Comparison of ENCODE assay signal across 1 cellular context in the genomic region with DNA sequence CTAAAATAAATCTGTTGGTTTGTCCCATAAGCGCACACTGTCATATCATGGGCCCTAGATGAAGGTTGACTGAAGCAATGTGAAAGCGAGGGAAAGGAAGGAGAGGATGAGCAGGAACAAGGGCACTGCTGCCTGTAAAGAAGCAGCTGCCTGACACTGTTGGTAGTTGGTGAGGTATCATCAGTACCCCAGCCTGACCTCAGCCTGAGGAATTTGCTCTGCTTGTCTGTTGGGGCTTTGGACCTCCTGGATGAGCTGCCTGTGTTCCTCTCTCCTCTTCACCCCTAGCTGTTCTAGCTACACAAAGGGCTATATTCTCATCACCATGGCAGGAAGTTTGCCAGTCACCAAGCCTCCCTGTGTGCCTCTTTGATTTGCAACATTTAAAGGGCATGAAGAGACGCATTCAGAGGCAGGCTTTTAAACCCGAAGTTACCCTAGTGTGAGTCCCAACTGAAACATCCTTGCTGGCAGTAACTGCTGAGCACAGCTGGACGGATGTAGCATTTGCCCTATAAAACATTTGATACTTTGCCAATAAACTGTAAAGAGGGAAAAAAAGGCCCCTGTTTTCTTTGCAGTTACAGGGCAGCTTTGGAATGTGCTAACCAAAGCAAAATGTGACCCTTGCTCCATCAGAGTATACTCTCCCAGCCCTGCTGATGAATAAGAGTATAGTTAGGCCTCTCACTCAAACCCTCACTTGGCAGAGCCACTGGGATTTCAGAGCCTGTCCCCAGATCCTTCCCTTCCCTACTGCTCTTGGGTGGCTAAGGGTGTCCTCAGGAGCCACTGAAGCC.
TF ChIP-seq lines count a peak whose summit lies in the region.

No MANE protein-coding gene starts in this region.

TF ChIP-seq in HepG2, 621 proteins besides CTCF, POLR2A, EP300 and RAD21 (continued from another document and continues in another):
- TF ChIP-seq POLR2G (IDR thresholded peaks at IDR 0.05; ENCODE audit: low read depth, low read length) (peak; percentile 49; the same call in 1 of the 2 replicates), HDAC2 (CRISPR knock-in tag; IDR thresholded peaks at IDR 0.05) (peak; percentile 33; the same call in 1 of the 2 replicates), HMG20A (CRISPR knock-in tag; IDR thresholded peaks at IDR 0.05; ENCODE audit: borderline replicate concordance) (0 out of 2 replicates have a peak, but pooled peaks have one; percentile 23), KDM6A (CRISPR knock-in tag; IDR thresholded peaks at IDR 0.05; ENCODE audit: low read depth) (peak; percentile 62), ZNF17 (CRISPR knock-in tag; IDR thresholded peaks at IDR 0.05) (no peak), DMAP1 (CRISPR knock-in tag; IDR thresholded peaks at IDR 0.05) (0 out of 2 replicates have a peak, but pooled peaks have one; percentile 25), ZNF430 (CRISPR knock-in tag; IDR thresholded peaks at IDR 0.05) (peak; percentile 25; the same call in 1 of the 2 replicates), ZNF788 (CRISPR knock-in tag; IDR thresholded peaks at IDR 0.05; ENCODE audit: borderline replicate concordance) (peak; percentile 39; the same call in 1 of the 2 replicates), ZFP36L1 (CRISPR knock-in tag; IDR thresholded peaks at IDR 0.05) (no peak), ZFX (CRISPR knock-in tag; IDR thresholded peaks at IDR 0.05; ENCODE audit: low read depth) (peak; percentile 54; the same call in 1 of the 2 replicates), SOX5 (CRISPR knock-in tag; IDR thresholded peaks at IDR 0.05; ENCODE audit: borderline replicate concordance) (0 out of 2 replicates have a peak, but pooled peaks have one; percentile 18), HNF4G (IDR thresholded peaks at IDR 0.05; ENCODE audit: borderline replicate concordance, low read depth, low read length) (peak; percentile 78; the same call in 1 of the 2 replicates), HNF4G (CRISPR knock-in tag; IDR thresholded peaks at IDR 0.05; ENCODE audit: borderline replicate concordance, low read depth) (0 out of 2 replicates have a peak, but pooled peaks have one; percentile 35), PHF5A (CRISPR knock-in tag; IDR thresholded peaks at IDR 0.05; ENCODE audit: low read depth, unreplicated experiment) (no peak), ZNF549 (CRISPR knock-in tag; IDR thresholded peaks at IDR 0.05) (peak; percentile 95; the same call in 1 of the 2 replicates), ZFY (CRISPR knock-in tag; IDR thresholded peaks at IDR 0.05) (peak; percentile 44), GFI1 (CRISPR knock-in tag; IDR thresholded peaks at IDR 0.05; ENCODE audit: borderline replicate concordance) (no peak), XRCC5 (optimal IDR thresholded peaks at IDR 0.05; ENCODE audit: low read length) (peak; percentile 15), TCF7L2 (IDR thresholded peaks at IDR 0.05; ENCODE audit: low read depth, low read length) (no peak), RXRB (CRISPR knock-in tag; IDR thresholded peaks at IDR 0.05; ENCODE audit: borderline replicate concordance) (peak; percentile 69; the same call in 1 of the 2 replicates), NCOA2 (CRISPR knock-in tag; IDR thresholded peaks at IDR 0.05) (peak; percentile 23; the same call in 1 of the 2 replicates), NONO (IDR thresholded peaks at IDR 0.05) (no peak), NONO (CRISPR knock-in tag; conservative IDR thresholded peaks at IDR 0.05) (no peak), TOE1 (CRISPR knock-in tag; IDR thresholded peaks at IDR 0.05) (no peak), GPN1 (CRISPR knock-in tag; IDR thresholded peaks at IDR 0.05; ENCODE audit: borderline replicate concordance) (no peak), ZNF605 (CRISPR knock-in tag; IDR thresholded peaks at IDR 0.05) (0 out of 2 replicates have a peak, but pooled peaks have one; percentile 37), ZBTB8A (CRISPR knock-in tag; IDR thresholded peaks at IDR 0.05; ENCODE audit: borderline replicate concordance, low read depth) (no peak), RBFOX2 (IDR thresholded peaks at IDR 0.05; ENCODE audit: low read depth, low read length) (0 out of 2 replicates have a peak, but pooled peaks have one; percentile 30)
- TF ChIP-seq, protein P1, sequence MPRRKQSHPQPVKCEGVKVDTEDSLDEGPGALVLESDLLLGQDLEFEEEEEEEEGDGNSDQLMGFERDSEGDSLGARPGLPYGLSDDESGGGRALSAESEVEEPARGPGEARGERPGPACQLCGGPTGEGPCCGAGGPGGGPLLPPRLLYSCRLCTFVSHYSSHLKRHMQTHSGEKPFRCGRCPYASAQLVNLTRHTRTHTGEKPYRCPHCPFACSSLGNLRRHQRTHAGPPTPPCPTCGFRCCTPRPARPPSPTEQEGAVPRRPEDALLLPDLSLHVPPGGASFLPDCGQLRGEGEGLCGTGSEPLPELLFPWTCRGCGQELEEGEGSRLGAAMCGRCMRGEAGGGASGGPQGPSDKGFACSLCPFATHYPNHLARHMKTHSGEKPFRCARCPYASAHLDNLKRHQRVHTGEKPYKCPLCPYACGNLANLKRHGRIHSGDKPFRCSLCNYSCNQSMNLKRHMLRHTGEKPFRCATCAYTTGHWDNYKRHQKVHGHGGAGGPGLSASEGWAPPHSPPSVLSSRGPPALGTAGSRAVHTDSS (CRISPR knock-in tag; conservative IDR thresholded peaks at IDR 0.05), result no peak
- TF ChIP-seq, protein P2, sequence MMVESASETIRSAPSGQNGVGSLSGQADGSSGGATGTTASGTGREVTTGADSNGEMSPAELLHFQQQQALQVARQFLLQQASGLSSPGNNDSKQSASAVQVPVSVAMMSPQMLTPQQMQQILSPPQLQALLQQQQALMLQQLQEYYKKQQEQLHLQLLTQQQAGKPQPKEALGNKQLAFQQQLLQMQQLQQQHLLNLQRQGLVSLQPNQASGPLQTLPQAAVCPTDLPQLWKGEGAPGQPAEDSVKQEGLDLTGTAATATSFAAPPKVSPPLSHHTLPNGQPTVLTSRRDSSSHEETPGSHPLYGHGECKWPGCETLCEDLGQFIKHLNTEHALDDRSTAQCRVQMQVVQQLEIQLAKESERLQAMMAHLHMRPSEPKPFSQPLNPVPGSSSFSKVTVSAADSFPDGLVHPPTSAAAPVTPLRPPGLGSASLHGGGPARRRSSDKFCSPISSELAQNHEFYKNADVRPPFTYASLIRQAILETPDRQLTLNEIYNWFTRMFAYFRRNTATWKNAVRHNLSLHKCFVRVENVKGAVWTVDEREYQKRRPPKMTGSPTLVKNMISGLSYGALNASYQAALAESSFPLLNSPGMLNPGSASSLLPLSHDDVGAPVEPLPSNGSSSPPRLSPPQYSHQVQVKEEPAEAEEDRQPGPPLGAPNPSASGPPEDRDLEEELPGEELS (CRISPR knock-in tag; IDR thresholded peaks at IDR 0.05), result peak; percentile 50
- TF ChIP-seq, protein P3, sequence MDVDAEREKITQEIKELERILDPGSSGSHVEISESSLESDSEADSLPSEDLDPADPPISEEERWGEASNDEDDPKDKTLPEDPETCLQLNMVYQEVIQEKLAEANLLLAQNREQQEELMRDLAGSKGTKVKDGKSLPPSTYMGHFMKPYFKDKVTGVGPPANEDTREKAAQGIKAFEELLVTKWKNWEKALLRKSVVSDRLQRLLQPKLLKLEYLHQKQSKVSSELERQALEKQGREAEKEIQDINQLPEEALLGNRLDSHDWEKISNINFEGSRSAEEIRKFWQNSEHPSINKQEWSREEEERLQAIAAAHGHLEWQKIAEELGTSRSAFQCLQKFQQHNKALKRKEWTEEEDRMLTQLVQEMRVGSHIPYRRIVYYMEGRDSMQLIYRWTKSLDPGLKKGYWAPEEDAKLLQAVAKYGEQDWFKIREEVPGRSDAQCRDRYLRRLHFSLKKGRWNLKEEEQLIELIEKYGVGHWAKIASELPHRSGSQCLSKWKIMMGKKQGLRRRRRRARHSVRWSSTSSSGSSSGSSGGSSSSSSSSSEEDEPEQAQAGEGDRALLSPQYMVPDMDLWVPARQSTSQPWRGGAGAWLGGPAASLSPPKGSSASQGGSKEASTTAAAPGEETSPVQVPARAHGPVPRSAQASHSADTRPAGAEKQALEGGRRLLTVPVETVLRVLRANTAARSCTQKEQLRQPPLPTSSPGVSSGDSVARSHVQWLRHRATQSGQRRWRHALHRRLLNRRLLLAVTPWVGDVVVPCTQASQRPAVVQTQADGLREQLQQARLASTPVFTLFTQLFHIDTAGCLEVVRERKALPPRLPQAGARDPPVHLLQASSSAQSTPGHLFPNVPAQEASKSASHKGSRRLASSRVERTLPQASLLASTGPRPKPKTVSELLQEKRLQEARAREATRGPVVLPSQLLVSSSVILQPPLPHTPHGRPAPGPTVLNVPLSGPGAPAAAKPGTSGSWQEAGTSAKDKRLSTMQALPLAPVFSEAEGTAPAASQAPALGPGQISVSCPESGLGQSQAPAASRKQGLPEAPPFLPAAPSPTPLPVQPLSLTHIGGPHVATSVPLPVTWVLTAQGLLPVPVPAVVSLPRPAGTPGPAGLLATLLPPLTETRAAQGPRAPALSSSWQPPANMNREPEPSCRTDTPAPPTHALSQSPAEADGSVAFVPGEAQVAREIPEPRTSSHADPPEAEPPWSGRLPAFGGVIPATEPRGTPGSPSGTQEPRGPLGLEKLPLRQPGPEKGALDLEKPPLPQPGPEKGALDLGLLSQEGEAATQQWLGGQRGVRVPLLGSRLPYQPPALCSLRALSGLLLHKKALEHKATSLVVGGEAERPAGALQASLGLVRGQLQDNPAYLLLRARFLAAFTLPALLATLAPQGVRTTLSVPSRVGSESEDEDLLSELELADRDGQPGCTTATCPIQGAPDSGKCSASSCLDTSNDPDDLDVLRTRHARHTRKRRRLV (CRISPR knock-in tag; IDR thresholded peaks at IDR 0.05), result no peak
- TF ChIP-seq, protein P4, sequence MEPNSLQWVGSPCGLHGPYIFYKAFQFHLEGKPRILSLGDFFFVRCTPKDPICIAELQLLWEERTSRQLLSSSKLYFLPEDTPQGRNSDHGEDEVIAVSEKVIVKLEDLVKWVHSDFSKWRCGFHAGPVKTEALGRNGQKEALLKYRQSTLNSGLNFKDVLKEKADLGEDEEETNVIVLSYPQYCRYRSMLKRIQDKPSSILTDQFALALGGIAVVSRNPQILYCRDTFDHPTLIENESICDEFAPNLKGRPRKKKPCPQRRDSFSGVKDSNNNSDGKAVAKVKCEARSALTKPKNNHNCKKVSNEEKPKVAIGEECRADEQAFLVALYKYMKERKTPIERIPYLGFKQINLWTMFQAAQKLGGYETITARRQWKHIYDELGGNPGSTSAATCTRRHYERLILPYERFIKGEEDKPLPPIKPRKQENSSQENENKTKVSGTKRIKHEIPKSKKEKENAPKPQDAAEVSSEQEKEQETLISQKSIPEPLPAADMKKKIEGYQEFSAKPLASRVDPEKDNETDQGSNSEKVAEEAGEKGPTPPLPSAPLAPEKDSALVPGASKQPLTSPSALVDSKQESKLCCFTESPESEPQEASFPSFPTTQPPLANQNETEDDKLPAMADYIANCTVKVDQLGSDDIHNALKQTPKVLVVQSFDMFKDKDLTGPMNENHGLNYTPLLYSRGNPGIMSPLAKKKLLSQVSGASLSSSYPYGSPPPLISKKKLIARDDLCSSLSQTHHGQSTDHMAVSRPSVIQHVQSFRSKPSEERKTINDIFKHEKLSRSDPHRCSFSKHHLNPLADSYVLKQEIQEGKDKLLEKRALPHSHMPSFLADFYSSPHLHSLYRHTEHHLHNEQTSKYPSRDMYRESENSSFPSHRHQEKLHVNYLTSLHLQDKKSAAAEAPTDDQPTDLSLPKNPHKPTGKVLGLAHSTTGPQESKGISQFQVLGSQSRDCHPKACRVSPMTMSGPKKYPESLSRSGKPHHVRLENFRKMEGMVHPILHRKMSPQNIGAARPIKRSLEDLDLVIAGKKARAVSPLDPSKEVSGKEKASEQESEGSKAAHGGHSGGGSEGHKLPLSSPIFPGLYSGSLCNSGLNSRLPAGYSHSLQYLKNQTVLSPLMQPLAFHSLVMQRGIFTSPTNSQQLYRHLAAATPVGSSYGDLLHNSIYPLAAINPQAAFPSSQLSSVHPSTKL (CRISPR knock-in tag; IDR thresholded peaks at IDR 0.05), result peak; percentile 37; the same call in 1 of the 2 replicates
- TF ChIP-seq, protein P5, sequence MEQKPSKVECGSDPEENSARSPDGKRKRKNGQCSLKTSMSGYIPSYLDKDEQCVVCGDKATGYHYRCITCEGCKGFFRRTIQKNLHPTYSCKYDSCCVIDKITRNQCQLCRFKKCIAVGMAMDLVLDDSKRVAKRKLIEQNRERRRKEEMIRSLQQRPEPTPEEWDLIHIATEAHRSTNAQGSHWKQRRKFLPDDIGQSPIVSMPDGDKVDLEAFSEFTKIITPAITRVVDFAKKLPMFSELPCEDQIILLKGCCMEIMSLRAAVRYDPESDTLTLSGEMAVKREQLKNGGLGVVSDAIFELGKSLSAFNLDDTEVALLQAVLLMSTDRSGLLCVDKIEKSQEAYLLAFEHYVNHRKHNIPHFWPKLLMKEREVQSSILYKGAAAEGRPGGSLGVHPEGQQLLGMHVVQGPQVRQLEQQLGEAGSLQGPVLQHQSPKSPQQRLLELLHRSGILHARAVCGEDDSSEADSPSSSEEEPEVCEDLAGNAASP (CRISPR knock-in tag; IDR thresholded peaks at IDR 0.05; ENCODE audit: borderline replicate concordance), result 0 out of 2 replicates have a peak, but pooled peaks have one; percentile 28
- TF ChIP-seq, protein P6, sequence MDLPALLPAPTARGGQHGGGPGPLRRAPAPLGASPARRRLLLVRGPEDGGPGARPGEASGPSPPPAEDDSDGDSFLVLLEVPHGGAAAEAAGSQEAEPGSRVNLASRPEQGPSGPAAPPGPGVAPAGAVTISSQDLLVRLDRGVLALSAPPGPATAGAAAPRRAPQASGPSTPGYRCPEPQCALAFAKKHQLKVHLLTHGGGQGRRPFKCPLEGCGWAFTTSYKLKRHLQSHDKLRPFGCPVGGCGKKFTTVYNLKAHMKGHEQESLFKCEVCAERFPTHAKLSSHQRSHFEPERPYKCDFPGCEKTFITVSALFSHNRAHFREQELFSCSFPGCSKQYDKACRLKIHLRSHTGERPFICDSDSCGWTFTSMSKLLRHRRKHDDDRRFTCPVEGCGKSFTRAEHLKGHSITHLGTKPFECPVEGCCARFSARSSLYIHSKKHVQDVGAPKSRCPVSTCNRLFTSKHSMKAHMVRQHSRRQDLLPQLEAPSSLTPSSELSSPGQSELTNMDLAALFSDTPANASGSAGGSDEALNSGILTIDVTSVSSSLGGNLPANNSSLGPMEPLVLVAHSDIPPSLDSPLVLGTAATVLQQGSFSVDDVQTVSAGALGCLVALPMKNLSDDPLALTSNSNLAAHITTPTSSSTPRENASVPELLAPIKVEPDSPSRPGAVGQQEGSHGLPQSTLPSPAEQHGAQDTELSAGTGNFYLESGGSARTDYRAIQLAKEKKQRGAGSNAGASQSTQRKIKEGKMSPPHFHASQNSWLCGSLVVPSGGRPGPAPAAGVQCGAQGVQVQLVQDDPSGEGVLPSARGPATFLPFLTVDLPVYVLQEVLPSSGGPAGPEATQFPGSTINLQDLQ (CRISPR knock-in tag; IDR thresholded peaks at IDR 0.05), result no peak
